ENCODE assay signal across 9 cellular contexts in the genomic region with DNA sequence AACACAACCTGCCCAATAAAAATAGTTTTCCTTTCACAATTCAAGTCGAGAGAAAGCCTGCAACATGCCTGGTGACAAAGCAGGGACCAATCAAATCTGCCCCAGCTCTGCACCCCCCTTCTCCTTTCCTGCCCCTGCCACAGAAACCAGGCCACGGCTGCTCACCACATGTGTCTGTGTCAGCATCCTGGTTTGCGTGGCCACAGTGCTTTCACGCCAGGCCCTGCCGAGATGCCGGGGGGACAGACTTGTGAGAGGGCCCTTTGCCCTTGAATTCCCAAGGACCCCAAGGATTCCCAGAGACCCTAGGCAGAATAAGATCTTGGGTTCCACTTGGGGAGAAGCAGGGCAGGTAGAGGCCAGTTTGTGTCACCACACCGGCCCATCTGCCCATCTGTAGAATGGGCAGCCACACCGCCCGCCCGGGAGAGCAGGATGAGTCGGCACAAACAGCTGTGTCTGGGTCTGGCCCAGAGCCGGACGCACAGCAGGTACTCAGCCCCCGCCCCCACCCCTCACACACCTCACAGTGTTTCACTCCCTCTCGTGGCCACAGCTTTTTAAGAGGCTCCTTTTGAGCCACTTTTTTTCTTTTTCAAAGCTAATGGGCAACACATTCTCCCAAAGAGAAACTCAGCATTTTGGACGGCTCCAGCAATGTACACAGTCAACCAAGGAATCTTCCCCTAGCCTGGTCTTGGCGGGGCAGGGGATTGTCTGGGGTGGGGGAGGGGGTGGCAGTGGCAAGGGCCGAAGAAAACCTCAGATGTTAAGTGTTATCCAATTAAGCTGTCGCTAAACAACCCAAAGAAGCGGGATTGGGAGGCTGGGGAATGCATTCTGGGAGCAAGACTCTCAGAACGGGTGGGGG. TPM values are rescaled to one million over a fixed set of nuclear protein-coding genes. Genes with fewer than 3 reads are reported as not detected.
DNase-seq lines count a peak whose midpoint lies in the region; ATAC-seq, FAIRE-seq and TF ChIP-seq lines count a peak whose summit lies in the region.
"Had no signal": no experiment of that assay in that cellular context is flagged by ENCODE, and none has a peak within 500 bp of the region (broad histone marks: within the 10 kb centered on the region; RNA-seq: fewer than 3 reads in every experiment).

No MANE protein-coding gene starts in this region.

- H3K4ac ChIP-seq in neuronal stem cell (ENCODE audit: low read length), result no peak overlapping the region

- no peak for DNase-seq in cardiac muscle cell (ENCODE audit: low read depth in 1 of 2, low spot score in 1 of 2)
- DNase-seq in Right ventricle myocardium superior, result no peak
- peak; percentile 86 for DNase-seq in activated naive CD8-positive, alpha-beta T cell treated with anti-CD3 and anti-CD28 coated beads, Interleukin-2, amount 10 ng/mL, durations not matched to agents 7 days and 5 days
- no peak for DNase-seq in neuronal stem cell (ENCODE audit: low spot score)
- no peak for DNase-seq in GM19239 (ENCODE audit: insufficient read length, low spot score)
- no peak for DNase-seq in superior temporal gyrus (ENCODE audit: extremely low spot score)
- DNase-seq in ascending aorta (ENCODE audit: low spot score in 2 of 2), result no peak

- H2AK5ac ChIP-seq in neuronal stem cell (ENCODE audit: low read depth, low read length), result peak overlapping the region; percentile 70

- peak overlapping the region; percentile 97 for H3K27ac Mint-ChIP-seq in activated naive CD8-positive, alpha-beta T cell treated with anti-CD3 and anti-CD28 coated beads, Interleukin-2, amount 10 ng/mL, durations not matched to agents 7 days and 5 days

- H2BK12ac ChIP-seq in neuronal stem cell (ENCODE audit: low read length), result no peak overlapping the region

- H3K14ac ChIP-seq in neuronal stem cell (ENCODE audit: low read length), result peak overlapping the region; percentile 58

- no peak overlapping the region for H3K23ac ChIP-seq in neuronal stem cell (ENCODE audit: low read depth, low read length, poor library complexity)

- H3K4me1 Mint-ChIP-seq in activated naive CD8-positive, alpha-beta T cell treated with anti-CD3 and anti-CD28 coated beads, Interleukin-2, amount 10 ng/mL, durations not matched to agents 7 days and 5 days, result peaks cover 88% of the 10 kb centered on the region

- ATAC-seq in Right ventricle myocardium superior (ENCODE audit: poor library complexity) (no peak), GM19452 (IDR thresholded peaks at IDR 0.05; ENCODE audit: unreplicated experiment) (no peak)
- ATAC-seq in activated naive CD8-positive, alpha-beta T cell treated with anti-CD3 and anti-CD28 coated beads, Interleukin-2, amount 10 ng/mL, durations not matched to agents 7 days and 5 days (ENCODE audit: low read depth), result peak; percentile 53

- H4K8ac ChIP-seq in neuronal stem cell (ENCODE audit: low read depth, low read length), result no peak overlapping the region

- H2AFZ ChIP-seq in neuronal stem cell (ENCODE audit: low read length), result no peak overlapping the region

- WGBS in neuronal stem cell (ENCODE audit: extremely low coverage in 2 of 2, insufficient read length in 2 of 2, insufficient replicate concordance in 1 of 2), 2 donors, result no CpG with 5 or more reads among the region's 21 CpGs

- peak overlapping the region; percentile 90 for H2BK15ac ChIP-seq in neuronal stem cell (ENCODE audit: low read length)

- no peak overlapping the region for H2BK120ac ChIP-seq in neuronal stem cell (ENCODE audit: low read depth, low read length)

- H2BK5ac ChIP-seq in neuronal stem cell (ENCODE audit: low read length), result peak overlapping the region; percentile 55

- peak overlapping the region; percentile 86 for H3K4me3 Mint-ChIP-seq in activated naive CD8-positive, alpha-beta T cell treated with anti-CD3 and anti-CD28 coated beads, Interleukin-2, amount 10 ng/mL, durations not matched to agents 7 days and 5 days

- H3K27me3 ChIP-seq in cardiac muscle cell, result no peaks in the 10 kb centered on the region
- peaks cover 0 to 46% (median 0%) of the 10 kb centered on the region in 3 experiments for H3K27me3 ChIP-seq in neuronal stem cell (ENCODE audit: control insufficient read depth in 3 of 3, insufficient read depth in 3 of 3, low read depth in 1 of 3, low read length in 3 of 3)
- H3K27me3 ChIP-seq in ascending aorta, result no peaks in the 10 kb centered on the region

- H3K4me1 ChIP-seq in cardiac muscle cell (ENCODE audit: low read depth) (peaks cover 22% of the 10 kb centered on the region), neuronal stem cell (ENCODE audit: control insufficient read depth in 2 of 2, insufficient read depth in 1 of 2, low read depth in 1 of 2, low read length in 2 of 2) (peaks cover 0 to 14% of the 10 kb centered on the region in 2 donors), ascending aorta (no peaks in the 10 kb centered on the region)

- peak overlapping the region; percentile 98 for H3K18ac ChIP-seq in neuronal stem cell (ENCODE audit: low read length)

- peak overlapping the region; percentile 88 for H3K4me2 ChIP-seq in neuronal stem cell (ENCODE audit: insufficient read depth, low read length, poor library complexity, severe bottlenecking)

- H3K36me3 ChIP-seq in cardiac muscle cell (no peaks in the 10 kb centered on the region), neuronal stem cell (replicated peaks in 1 of 2; ENCODE audit: control insufficient read depth in 2 of 2, insufficient read depth in 2 of 2, low read length in 2 of 2) (no peaks in the 10 kb centered on the region), ascending aorta (no peaks in the 10 kb centered on the region)

- H3K4me3 ChIP-seq in cardiac muscle cell (peak overlapping the region; percentile 31), neuronal stem cell (ENCODE audit: low read length in 2 of 2) (peak overlapping the region in 1 of 2 donors; percentile 76), ascending aorta (peak overlapping the region in 1 of 2 donors; percentile 33)

- H3K36me3 Mint-ChIP-seq in activated naive CD8-positive, alpha-beta T cell treated with anti-CD3 and anti-CD28 coated beads, Interleukin-2, amount 10 ng/mL, durations not matched to agents 7 days and 5 days, result peaks cover 38% of the 10 kb centered on the region

- FAIRE-seq in GM19239 (lab: Jason Lieb, UNC), result no peak
- FAIRE-seq: astrocyte had no signal

- H3K27ac ChIP-seq in cardiac muscle cell (no peak overlapping the region), neuronal stem cell (replicated peaks; ENCODE audit: low read length) (no peak overlapping the region), ascending aorta (peak overlapping the region in 1 of 2 donors; percentile 28)

- H3K9me3 ChIP-seq in cardiac muscle cell (ENCODE audit: low read depth) (no peaks in the 10 kb centered on the region), neuronal stem cell (replicated peaks in 1 of 2; ENCODE audit: control insufficient read depth in 2 of 2, insufficient read depth in 1 of 2, low read depth in 1 of 2, low read length in 2 of 2) (peaks cover 0 to 5% of the 10 kb centered on the region in 2 donors), ascending aorta (no peaks in the 10 kb centered on the region)

- no peak overlapping the region for H4K91ac ChIP-seq in neuronal stem cell (ENCODE audit: low read depth, low read length, poor library complexity)

- no peak for TF ChIP-seq CTCF in cardiac muscle cell (IDR thresholded peaks at IDR 0.05; ENCODE audit: low read depth, low read length)
- no peak for TF ChIP-seq CTCF in ascending aorta (IDR thresholded peaks at IDR 0.05)

- H3K9ac ChIP-seq in neuronal stem cell (ENCODE audit: low read depth, low read length, poor library complexity), result no peak overlapping the region

- POLR2A ChIA-PET in activated naive CD8-positive, alpha-beta T cell treated with anti-CD3 and anti-CD28 coated beads, Interleukin-2, amount 10 ng/mL, durations not matched to agents 7 days and 5 days (lab: Charles Lee), result interaction anchor here (0.6 to 23.5 kb wide), 20 partner anchors 9 to 1253 kb away, joined by 3 to 796 read pairs (median 7); a partner anchor contains a TSS

- no peaks in the 10 kb centered on the region for H3K27me3 Mint-ChIP-seq in activated naive CD8-positive, alpha-beta T cell treated with anti-CD3 and anti-CD28 coated beads, Interleukin-2, amount 10 ng/mL, durations not matched to agents 7 days and 5 days

- no peaks in the 10 kb centered on the region for H3K79me1 ChIP-seq in neuronal stem cell (ENCODE audit: low read depth, low read length)

- intact Hi-C loops in Right ventricle myocardium superior (cut with DNase I), result no loop called here
- intact Hi-C loops in ascending aorta (cut with DNase I), result no loop called here

- H3K9me3 Mint-ChIP-seq in activated naive CD8-positive, alpha-beta T cell treated with anti-CD3 and anti-CD28 coated beads, Interleukin-2, amount 10 ng/mL, durations not matched to agents 7 days and 5 days, result no peaks in the 10 kb centered on the region

RNA-seq across cellular contexts. Expression of a gene that starts 41.5 kb away (rescaled TPM):
- total RNA-seq in cardiac muscle cell, result 1.7 and 2.8 TPM in 2 replicates
- polyA plus RNA-seq in cardiac muscle cell, result 0.04 and 0.57 TPM in 2 replicates
- total RNA-seq in Right ventricle myocardium superior, result 0.08 TPM
- 100 to 1,000 TPM in 1 of 2 experiments, 10 to 100 TPM in 1; 99.5 to 104 TPM for total RNA-seq in activated naive CD8-positive, alpha-beta T cell treated with anti-CD3 and anti-CD28 coated beads, Interleukin-2, amount 10 ng/mL, durations not matched to agents 7 days and 5 days
- 0.77 TPM for polyA plus RNA-seq in neuronal stem cell (2013, experiment 1 of 2)
- 0.90 TPM for polyA plus RNA-seq in neuronal stem cell (2013, experiment 2 of 2)
- total RNA-seq in ascending aorta, result 0.85 TPM

Comparison
In these comparisons a context has a peak if more than half of its experiments do, and no peak if none do; other contexts are left out.
1. RNA of a gene that starts 41.5 kb away (total RNA-seq): 99.5 to 104 TPM in activated naive CD8-positive, alpha-beta T cell treated with anti-CD3 and anti-CD28 coated beads, Interleukin-2, amount 10 ng/mL, durations not matched to agents 7 days and 5 days; 1.7 to 2.8 TPM in cardiac muscle cell, 0.85 TPM in ascending aorta (single experiment) and 0.08 TPM in Right ventricle myocardium superior (single experiment); every median in the first group is over 10 times any median in the second.